In the genomic region with DNA sequence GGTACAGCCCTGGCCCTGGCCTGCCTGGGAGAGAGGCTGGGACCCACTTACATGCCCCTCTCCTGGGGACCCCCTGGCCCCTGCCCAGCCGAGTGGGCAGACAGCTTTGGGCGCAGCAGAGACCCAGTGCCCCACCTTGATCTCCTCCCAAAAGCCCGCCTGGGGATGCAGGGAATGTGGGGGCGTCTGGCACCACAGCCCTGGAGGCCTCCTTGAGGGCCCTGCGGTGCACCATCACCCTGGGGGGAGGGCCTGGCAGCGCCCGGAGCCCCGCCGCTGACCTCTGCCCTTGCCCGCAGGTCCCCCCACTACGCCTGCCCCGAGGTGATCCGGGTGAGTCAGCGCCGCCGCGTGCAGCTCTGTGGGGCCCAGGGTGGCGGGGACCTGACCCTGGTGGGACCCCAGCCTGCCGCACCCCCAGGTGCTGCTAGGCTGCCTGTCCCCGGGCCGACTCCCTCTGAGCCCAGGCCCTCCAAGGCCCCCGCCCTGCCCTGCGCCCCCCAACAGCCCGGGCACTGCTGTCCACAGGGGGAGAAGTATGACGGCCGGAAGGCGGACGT, we compare ENCODE assay signal across 29 cellular contexts.
"Had no signal": no experiment of that assay in that cellular context is flagged by ENCODE, and none has a peak within 500 bp of the region (broad histone marks: within the 10 kb centered on the region; RNA-seq: fewer than 3 reads in every experiment).

No MANE protein-coding gene starts in this region.

- H3K4me3 ChIP-seq: ascending aorta, cardiac muscle cell had no signal

- DNase-seq: activated CD4-positive, alpha-beta T cell treated with anti-CD3 and anti-CD28 coated beads, Interleukin-2, amount 10 ng/mL, durations not matched to agents 24 days and 14 days; activated CD4-positive, alpha-beta T cell treated with anti-CD3 and anti-CD28 coated beads, Interleukin-2, amount 50 U/mL, for 4 hours; activated CD8-positive, alpha-beta T cell treated with anti-CD3 and anti-CD28 coated beads for 36 hours; activated effector memory CD4-positive, alpha-beta T cell treated with anti-CD3 and anti-CD28 coated beads, Interleukin-2, amount 50 U/mL, for 16 hours; activated naive CD4-positive, alpha-beta T cell; activated naive CD4-positive, alpha-beta T cell treated with anti-CD3 and anti-CD28 coated beads, Interleukin-2, amount 50 U/mL, for 16 hours; activated naive CD8-positive, alpha-beta T cell treated with anti-CD3 and anti-CD28 coated beads for 36 hours; activated T-cell treated with anti-CD3 and anti-CD28 coated beads, Interleukin-2, amount 50 U/mL, for 1 hour; activated T-cell treated with anti-CD3 and anti-CD28 coated beads, Interleukin-2, amount 50 U/mL, for 72 hours; amniotic stem cell; Kasumi-1; NCI-H1092 treated with DMSO at 0.1 percent for 48 hours; NCI-H146; NCI-H187; NCI-H2029 treated with DMSO at 0.1 percent for 48 hours; NCI-H2107; NCI-H2171; NCI-H510A; NCI-H526; NCI-H748 treated with DMSO at 0.1 percent for 48 hours; OCI-M1; Right ventricle myocardium superior; SW 1271; T-helper 1 cell; T-helper 2 cell; T-helper 9 cell had no signal

- H3K4me1 ChIP-seq: ascending aorta had no signal

- H3K36me3 ChIP-seq: ascending aorta, cardiac muscle cell had no signal

- ATAC-seq: activated CD8-positive, alpha-beta T cell treated with anti-CD3 and anti-CD28 coated beads for 36 hours; activated T-cell treated with anti-CD3 and anti-CD28 coated beads, Interleukin-2, amount 50 U/mL, for 72 hours; activated T-helper 17 cell treated with anti-CD3 and anti-CD28 coated beads, Interleukin-2, amount 50 U/mL, for 72 hours had no signal

- H3K27ac ChIP-seq: ascending aorta, cardiac muscle cell had no signal

- H3K27me3 ChIP-seq: cardiac muscle cell had no signal

- H3K9me3 ChIP-seq: ascending aorta had no signal
